1 cellular context compared by ENCODE assay signal in the genomic region with DNA sequence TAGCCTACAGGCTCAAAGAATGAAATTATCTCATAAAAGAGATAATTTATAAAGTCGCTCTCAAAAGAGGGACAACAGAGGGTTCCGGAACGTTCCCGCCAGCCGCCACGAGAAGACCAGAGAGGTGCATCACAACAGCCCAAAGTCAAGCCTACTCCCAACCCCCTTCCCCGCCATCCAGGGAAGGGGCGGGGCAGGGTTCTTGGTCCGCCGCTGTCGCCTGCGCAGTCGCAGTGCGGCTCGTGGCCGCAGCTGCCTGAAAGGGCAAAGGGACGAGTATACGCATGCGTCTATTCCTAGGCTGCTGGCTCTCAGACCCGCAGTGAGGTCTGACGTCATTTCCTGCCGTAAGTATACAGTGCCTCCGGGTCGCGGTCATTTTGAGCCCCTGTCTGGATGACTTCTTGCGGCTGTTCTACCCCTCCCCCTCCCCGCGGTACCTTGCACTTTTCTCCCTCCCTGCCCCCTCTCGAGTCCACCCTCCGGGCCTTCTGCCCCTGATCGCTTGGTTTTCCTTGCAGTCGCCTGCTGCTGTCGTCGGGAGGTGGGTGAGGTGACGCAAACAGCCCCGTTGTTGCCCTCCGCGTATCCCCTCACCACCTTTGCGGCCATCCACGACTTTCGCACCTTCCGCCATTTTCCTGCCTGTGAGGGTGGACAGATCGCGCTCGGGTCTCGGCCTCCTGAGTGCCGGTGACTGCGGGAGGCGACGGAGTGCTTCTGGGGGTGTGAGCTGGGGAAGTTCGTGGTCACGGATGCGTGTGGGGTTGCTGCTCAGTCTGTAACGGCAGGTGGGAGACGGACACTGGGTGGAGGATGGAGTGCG.
TF ChIP-seq lines count a peak whose summit lies in the region.

A gene with protein sequence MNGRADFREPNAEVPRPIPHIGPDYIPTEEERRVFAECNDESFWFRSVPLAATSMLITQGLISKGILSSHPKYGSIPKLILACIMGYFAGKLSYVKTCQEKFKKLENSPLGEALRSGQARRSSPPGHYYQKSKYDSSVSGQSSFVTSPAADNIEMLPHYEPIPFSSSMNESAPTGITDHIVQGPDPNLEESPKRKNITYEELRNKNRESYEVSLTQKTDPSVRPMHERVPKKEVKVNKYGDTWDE (plus strand): TSS at position 383 of the 826 bp plus-strand sequence. CDS start 1,537 bp downstream, outside the sequence.

TF ChIP-seq in K562, 482 proteins besides CTCF, POLR2A, EP300 and RAD21 (continued from another document and continues in another):
- TF ChIP-seq ZNF830 (CRISPR knock-in tag; IDR thresholded peaks at IDR 0.05) (no peak), SNIP1 (IDR thresholded peaks at IDR 0.05; ENCODE audit: low read depth) (no peak), SRSF7 (optimal IDR thresholded peaks at IDR 0.05; ENCODE audit: low read depth, low read length) (no peak), CHD4 (IDR thresholded peaks at IDR 0.05; ENCODE audit: insufficient read depth, insufficient replicate concordance, low read depth, low read length, poor library complexity, severe bottlenecking) (no peak), BDP1 (IDR thresholded peaks at IDR 0.05; ENCODE audit: insufficient read depth, insufficient read length) (no peak), MED1 (CRISPR knock-in tag; IDR thresholded peaks at IDR 0.05; ENCODE audit: borderline replicate concordance) (no peak), NFIX (CRISPR knock-in tag; IDR thresholded peaks at IDR 0.05; ENCODE audit: low read depth) (no peak), FOXJ2 (tag; IDR thresholded peaks at IDR 0.05) (peak; percentile 51; the same call in 1 of the 2 replicates), NR3C1 (CRISPR knock-in tag; IDR thresholded peaks at IDR 0.05) (no peak), TFAM (CRISPR knock-in tag; conservative IDR thresholded peaks at IDR 0.05) (no peak), MAFK (IDR thresholded peaks at IDR 0.05; ENCODE audit: low read length) (no peak), HIVEP1 (CRISPR knock-in tag; IDR thresholded peaks at IDR 0.05) (no peak), ZNF77 (CRISPR knock-in tag; IDR thresholded peaks at IDR 0.05) (no peak), GMEB1 (CRISPR knock-in tag; IDR thresholded peaks at IDR 0.05) (no peak), HDAC1 (IDR thresholded peaks at IDR 0.05) (peak in 1 of 2 experiments; percentile 81; a peak in 2 of 4 replicates), GTF2F1 (IDR thresholded peaks at IDR 0.05; ENCODE audit: low read depth, low read length) (no peak), MAFF (IDR thresholded peaks at IDR 0.05; ENCODE audit: low read length) (no peak), TCF15 (CRISPR knock-in tag; IDR thresholded peaks at IDR 0.05) (no peak), STAG1 (CRISPR knock-in tag; IDR thresholded peaks at IDR 0.05; ENCODE audit: borderline replicate concordance) (no peak), RBBP5 (IDR thresholded peaks at IDR 0.05; ENCODE audit: borderline replicate concordance, insufficient read depth, low read length, poor library complexity, severe bottlenecking) (peak; percentile 96), SIN3A (IDR thresholded peaks at IDR 0.05; ENCODE audit: borderline replicate concordance in 2 of 2, control insufficient read depth in 1 of 2, low read depth in 2 of 2, low read length in 2 of 2) (peak; percentile 27 to 69; a peak in 1 of 4 replicates), POLR3G (IDR thresholded peaks at IDR 0.05; ENCODE audit: extremely low read depth, insufficient read length, insufficient replicate concordance) (no peak), MITF (IDR thresholded peaks at IDR 0.05) (no peak), TRIM24 (IDR thresholded peaks at IDR 0.05) (peak; percentile 63 to 84; a peak in 3 of 4 replicates), IRF1 (CRISPR knock-in tag; IDR thresholded peaks at IDR 0.05; ENCODE audit: borderline replicate concordance) (no peak), ZHX1 (conservative IDR thresholded peaks at IDR 0.05; ENCODE audit: low read length) (no peak), PHB (CRISPR knock-in tag; IDR thresholded peaks at IDR 0.05) (no peak), ASH1L (IDR thresholded peaks at IDR 0.05; ENCODE audit: borderline replicate concordance, low read depth, partially characterized antibody) (no peak), NKRF (IDR thresholded peaks at IDR 0.05; ENCODE audit: borderline replicate concordance) (peak; percentile 88), LARP7 (IDR thresholded peaks at IDR 0.05) (peak; percentile 90; the same call in 1 of the 2 replicates), POLR2B (IDR thresholded peaks at IDR 0.05; ENCODE audit: low read depth, partially characterized antibody) (peak; percentile 74), PPARD (CRISPR knock-in tag; IDR thresholded peaks at IDR 0.05) (no peak), BRD9 (IDR thresholded peaks at IDR 0.05; ENCODE audit: low read depth, partially characterized antibody) (peak; percentile 95), ZNF445 (CRISPR knock-in tag; IDR thresholded peaks at IDR 0.05; ENCODE audit: low read depth) (no peak), XRCC4 (IDR thresholded peaks at IDR 0.05; ENCODE audit: extremely low read depth, insufficient read depth, insufficient read length) (no peak)
- TF ChIP-seq, protein P1, sequence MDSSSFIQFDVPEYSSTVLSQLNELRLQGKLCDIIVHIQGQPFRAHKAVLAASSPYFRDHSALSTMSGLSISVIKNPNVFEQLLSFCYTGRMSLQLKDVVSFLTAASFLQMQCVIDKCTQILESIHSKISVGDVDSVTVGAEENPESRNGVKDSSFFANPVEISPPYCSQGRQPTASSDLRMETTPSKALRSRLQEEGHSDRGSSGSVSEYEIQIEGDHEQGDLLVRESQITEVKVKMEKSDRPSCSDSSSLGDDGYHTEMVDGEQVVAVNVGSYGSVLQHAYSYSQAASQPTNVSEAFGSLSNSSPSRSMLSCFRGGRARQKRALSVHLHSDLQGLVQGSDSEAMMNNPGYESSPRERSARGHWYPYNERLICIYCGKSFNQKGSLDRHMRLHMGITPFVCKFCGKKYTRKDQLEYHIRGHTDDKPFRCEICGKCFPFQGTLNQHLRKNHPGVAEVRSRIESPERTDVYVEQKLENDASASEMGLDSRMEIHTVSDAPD (CRISPR knock-in tag; IDR thresholded peaks at IDR 0.05) = no peak
- TF ChIP-seq, protein P2, sequence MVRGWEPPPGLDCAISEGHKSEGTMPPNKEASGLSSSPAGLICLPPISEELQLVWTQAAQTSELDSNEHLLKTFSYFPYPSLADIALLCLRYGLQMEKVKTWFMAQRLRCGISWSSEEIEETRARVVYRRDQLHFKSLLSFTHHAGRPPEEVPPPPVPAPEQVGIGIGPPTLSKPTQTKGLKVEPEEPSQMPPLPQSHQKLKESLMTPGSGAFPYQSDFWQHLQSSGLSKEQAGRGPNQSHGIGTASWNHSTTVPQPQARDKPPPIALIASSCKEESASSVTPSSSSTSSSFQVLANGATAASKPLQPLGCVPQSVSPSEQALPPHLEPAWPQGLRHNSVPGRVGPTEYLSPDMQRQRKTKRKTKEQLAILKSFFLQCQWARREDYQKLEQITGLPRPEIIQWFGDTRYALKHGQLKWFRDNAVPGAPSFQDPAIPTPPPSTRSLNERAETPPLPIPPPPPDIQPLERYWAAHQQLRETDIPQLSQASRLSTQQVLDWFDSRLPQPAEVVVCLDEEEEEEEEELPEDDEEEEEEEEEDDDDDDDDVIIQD (CRISPR knock-in tag; IDR thresholded peaks at IDR 0.05) = no peak
- TF ChIP-seq, protein P3, sequence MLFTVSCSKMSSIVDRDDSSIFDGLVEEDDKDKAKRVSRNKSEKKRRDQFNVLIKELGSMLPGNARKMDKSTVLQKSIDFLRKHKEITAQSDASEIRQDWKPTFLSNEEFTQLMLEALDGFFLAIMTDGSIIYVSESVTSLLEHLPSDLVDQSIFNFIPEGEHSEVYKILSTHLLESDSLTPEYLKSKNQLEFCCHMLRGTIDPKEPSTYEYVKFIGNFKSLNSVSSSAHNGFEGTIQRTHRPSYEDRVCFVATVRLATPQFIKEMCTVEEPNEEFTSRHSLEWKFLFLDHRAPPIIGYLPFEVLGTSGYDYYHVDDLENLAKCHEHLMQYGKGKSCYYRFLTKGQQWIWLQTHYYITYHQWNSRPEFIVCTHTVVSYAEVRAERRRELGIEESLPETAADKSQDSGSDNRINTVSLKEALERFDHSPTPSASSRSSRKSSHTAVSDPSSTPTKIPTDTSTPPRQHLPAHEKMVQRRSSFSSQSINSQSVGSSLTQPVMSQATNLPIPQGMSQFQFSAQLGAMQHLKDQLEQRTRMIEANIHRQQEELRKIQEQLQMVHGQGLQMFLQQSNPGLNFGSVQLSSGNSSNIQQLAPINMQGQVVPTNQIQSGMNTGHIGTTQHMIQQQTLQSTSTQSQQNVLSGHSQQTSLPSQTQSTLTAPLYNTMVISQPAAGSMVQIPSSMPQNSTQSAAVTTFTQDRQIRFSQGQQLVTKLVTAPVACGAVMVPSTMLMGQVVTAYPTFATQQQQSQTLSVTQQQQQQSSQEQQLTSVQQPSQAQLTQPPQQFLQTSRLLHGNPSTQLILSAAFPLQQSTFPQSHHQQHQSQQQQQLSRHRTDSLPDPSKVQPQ (CRISPR knock-in tag; IDR thresholded peaks at IDR 0.05; ENCODE audit: borderline replicate concordance) = no peak
- TF ChIP-seq, protein P4, sequence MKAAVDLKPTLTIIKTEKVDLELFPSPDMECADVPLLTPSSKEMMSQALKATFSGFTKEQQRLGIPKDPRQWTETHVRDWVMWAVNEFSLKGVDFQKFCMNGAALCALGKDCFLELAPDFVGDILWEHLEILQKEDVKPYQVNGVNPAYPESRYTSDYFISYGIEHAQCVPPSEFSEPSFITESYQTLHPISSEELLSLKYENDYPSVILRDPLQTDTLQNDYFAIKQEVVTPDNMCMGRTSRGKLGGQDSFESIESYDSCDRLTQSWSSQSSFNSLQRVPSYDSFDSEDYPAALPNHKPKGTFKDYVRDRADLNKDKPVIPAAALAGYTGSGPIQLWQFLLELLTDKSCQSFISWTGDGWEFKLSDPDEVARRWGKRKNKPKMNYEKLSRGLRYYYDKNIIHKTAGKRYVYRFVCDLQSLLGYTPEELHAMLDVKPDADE (conservative IDR thresholded peaks at IDR 0.05; ENCODE audit: control insufficient read depth, low read depth, low read length) = peak; percentile 26; the same call in 1 of the 2 replicates
